16 cellular contexts compared by ENCODE assay signal in genomic region chr7:95737828-95738505, GRCh38. TPM values are rescaled to one million over a fixed set of nuclear protein-coding genes. Genes with fewer than 3 reads are reported as not detected.
DNase-seq lines count a peak whose midpoint lies in the region; ATAC-seq and TF ChIP-seq lines count a peak whose summit lies in the region.
"Had no signal": no experiment of that assay in that cellular context is flagged by ENCODE, and none has a peak within 500 bp of the region (broad histone marks: within the 10 kb centered on the region; RNA-seq: fewer than 3 reads in every experiment).

No MANE protein-coding gene starts in this region.

- in situ Hi-C loops in ACHN (cut with HindIII; ENCODE audit: low pct_ligation_motif_present, low pct_unique_long_range_greater_than_20kb, low sequenced_read_pairs) = no loop called here

- no peak for TF ChIP-seq EP300 in tibial nerve (IDR thresholded peaks at IDR 0.05)

- no peak for TF ChIP-seq POLR2A in tibial nerve (IDR thresholded peaks at IDR 0.05)

- no peak for DNase-seq in stimulated activated naive CD8-positive, alpha-beta T cell treated with anti-CD3 and anti-CD28 coated beads, Interleukin-15, amount 100 ng/mL, for 72 hours
- DNase-seq in stimulated activated naive CD8-positive, alpha-beta T cell treated with anti-CD3 and anti-CD28 coated beads, Interleukin-15, Interleukin-2, amounts not matched to agents 100 U/mL and 50 U/mL, for 24 hours = no peak
- DNase-seq in NCI-H774 (lab: John Stamatoyannopoulos, UW) (peak; percentile 34), NCI-H187 treated with DMSO at 0.1 percent for 48 hours (lab: John Stamatoyannopoulos, UW) (no peak), ACHN (no peak), tibial nerve (ENCODE audit: low spot score in 2 of 2) (no peak)
- DNase-seq: CD4-positive, CD25-positive, alpha-beta regulatory T cell; GF-D8; NCI-H1694 treated with DMSO at 0.1 percent for 48 hours; NCI-H2227 treated with DMSO at 0.1 percent for 48 hours; NCI-H82; RPMI8226; T-cell had no signal

- H3K4me3 ChIP-seq in tibial nerve = no peak overlapping the region
- H3K4me3 ChIP-seq: A549, GM23338 had no signal

- ATAC-seq in stimulated activated naive CD8-positive, alpha-beta T cell treated with anti-CD3 and anti-CD28 coated beads, Interleukin-15, amount 100 ng/mL, for 72 hours = peak; percentile 18
- ATAC-seq in stimulated activated naive CD8-positive, alpha-beta T cell treated with anti-CD3 and anti-CD28 coated beads, Interleukin-15, Interleukin-2, amounts not matched to agents 100 U/mL and 50 U/mL, for 24 hours = no peak
- ATAC-seq in esophagus mucosa = peak; percentile 49
- ATAC-seq: A549, GM23338, T-cell had no signal

- H3K27me3 Mint-ChIP-seq in stimulated activated naive CD8-positive, alpha-beta T cell treated with anti-CD3 and anti-CD28 coated beads, Interleukin-15, amount 100 ng/mL, for 72 hours = peaks cover 20% of the 10 kb centered on the region
- H3K27me3 Mint-ChIP-seq: CD4-positive, CD25-positive, alpha-beta regulatory T cell had no signal

- TF ChIP-seq CTCF in tibial nerve (IDR thresholded peaks at IDR 0.05) = no peak

- H3K27ac Mint-ChIP-seq in stimulated activated naive CD8-positive, alpha-beta T cell treated with anti-CD3 and anti-CD28 coated beads, Interleukin-15, amount 100 ng/mL, for 72 hours = no peak overlapping the region
- H3K27ac Mint-ChIP-seq: CD4-positive, CD25-positive, alpha-beta regulatory T cell; GM23338; T-cell had no signal

- no peaks in the 10 kb centered on the region for H3K4me1 Mint-ChIP-seq in stimulated activated naive CD8-positive, alpha-beta T cell treated with anti-CD3 and anti-CD28 coated beads, Interleukin-15, amount 100 ng/mL, for 72 hours
- H3K4me1 Mint-ChIP-seq: CD4-positive, CD25-positive, alpha-beta regulatory T cell; GM23338; T-cell had no signal

- H3K4me1 ChIP-seq in tibial nerve = no peaks in the 10 kb centered on the region
- H3K4me1 ChIP-seq: A549 had no signal

- H3K4me3 Mint-ChIP-seq in stimulated activated naive CD8-positive, alpha-beta T cell treated with anti-CD3 and anti-CD28 coated beads, Interleukin-15, amount 100 ng/mL, for 72 hours = no peak overlapping the region
- H3K4me3 Mint-ChIP-seq: CD4-positive, CD25-positive, alpha-beta regulatory T cell; GM23338; T-cell had no signal

- no peak overlapping the region for H3K27ac ChIP-seq in tibial nerve
- H3K27ac ChIP-seq: A549 had no signal

- 66 to 86% methylated on average over 3 of the region's 3 CpGs for WGBS in tibial nerve, 2 donors

- no peaks in the 10 kb centered on the region for H3K36me3 ChIP-seq in tibial nerve

- no peaks in the 10 kb centered on the region for H3K27me3 ChIP-seq in tibial nerve

- H3K9me3 ChIP-seq in tibial nerve = no peaks in the 10 kb centered on the region
- H3K9me3 ChIP-seq: A549 had no signal

- no peaks in the 10 kb centered on the region for H3K9me3 Mint-ChIP-seq in stimulated activated naive CD8-positive, alpha-beta T cell treated with anti-CD3 and anti-CD28 coated beads, Interleukin-15, amount 100 ng/mL, for 72 hours
- H3K9me3 Mint-ChIP-seq: GM23338, T-cell had no signal

RNA-seq across cellular contexts. Expression of gene DYNC1I1, which starts 34.4 kb away (rescaled TPM):
- total RNA-seq in esophagus mucosa (7.4 TPM), tibial nerve (10 to 100 TPM in 2 of 4 donors, 1 to 10 TPM in 2; 5.5 to 12.0 (median 9.8) TPM)
- total RNA-seq: CD4-positive, CD25-positive, alpha-beta regulatory T cell had no signal
